In genomic region chr3:30615615-30616346, GRCh38 we compare ENCODE assay signal across 13 cellular contexts. TPM values are rescaled to one million over a fixed set of nuclear protein-coding genes. Genes with fewer than 3 reads are reported as not detected.
DNase-seq lines count a peak whose midpoint lies in the region; ATAC-seq, FAIRE-seq and TF ChIP-seq lines count a peak whose summit lies in the region.
"Had no signal": no experiment of that assay in that cellular context is flagged by ENCODE, and none has a peak within 500 bp of the region (broad histone marks: within the 10 kb centered on the region; RNA-seq: fewer than 3 reads in every experiment).

No MANE protein-coding gene starts in this region.

- H3K79me2 ChIP-seq in GM23248 (ENCODE audit: insufficient read depth), result peaks cover 100% of the 10 kb centered on the region

- TF ChIP-seq CTCF in A549 (IDR thresholded peaks at IDR 0.05), result no peak
- TF ChIP-seq CTCF in foreskin fibroblast (IDR thresholded peaks at IDR 0.05; ENCODE audit: low read depth, low read length), result no peak

- no peak overlapping the region for H4K91ac ChIP-seq in mesenchymal stem cell (ENCODE audit: low read length)

- no peak overlapping the region for H3K23ac ChIP-seq in mesenchymal stem cell (ENCODE audit: low read length in 2 of 2)

- peaks cover 2% of the 10 kb centered on the region for H3K79me1 ChIP-seq in mesenchymal stem cell (replicated peaks; ENCODE audit: low read length, poor library complexity, severe bottlenecking)

- no peak for FAIRE-seq in A549 (lab: Jason Lieb, UNC)
- FAIRE-seq: GM12892 had no signal

- H3K36me3 ChIP-seq in GM23248 (ENCODE audit: low read depth), result 0 out of 2 replicates have a peak, but pooled peaks cover 3% of the 10 kb centered on the region
- H3K36me3 ChIP-seq in adipocyte (ENCODE audit: control insufficient read depth, insufficient read depth, low read length, severe bottlenecking), result peaks cover 8% of the 10 kb centered on the region
- H3K36me3 ChIP-seq in mesenchymal stem cell (ENCODE audit: control insufficient read depth in 1 of 2, insufficient read depth in 2 of 2, low read depth in 1 of 2, low read length in 2 of 2), result peaks cover 6 to 26% of the 10 kb centered on the region in 2 experiments

- ATAC-seq in A549, result no peak

- WGBS in A549 (ENCODE audit: missing lambda C conversion rate), result 46% methylated on average over 3 of the region's 3 CpGs
- 49 to 50% methylated on average over 3 of the region's 3 CpGs for WGBS in GM23248 (ENCODE audit: low coverage in 1 of 2, low lambda C conversion rate in 2 of 2, missing lambda C conversion rate in 2 of 2), 2 experiments
- WGBS in mesenchymal stem cell, result 48% methylated on average over 2 of the region's 3 CpGs

- TF ChIP-seq RAD21 in A549 (conservative IDR thresholded peaks at IDR 0.05 in 1 of 2, IDR thresholded peaks at IDR 0.05 in 1 of 2), result no peak

- H3K27ac ChIP-seq in A549 (peak overlapping the region; percentile 13 to 54; a peak in 3 of 6 replicates), GM23248 (no peak overlapping the region), mesenchymal stem cell (ENCODE audit: low read length, poor library complexity, severe bottlenecking) (peak overlapping the region; percentile 60)

- CTCF ChIA-PET in A549 (lab: Yijun Ruan, JAX), result interaction anchor here (1.0 to 1.7 kb wide), 4 partner anchors 9 to 78 kb away, joined by 3 to 7 read pairs (median 4); no protein-coding TSS in a partner anchor

- H3K18ac ChIP-seq in mesenchymal stem cell (ENCODE audit: low read depth in 1 of 2, low read length in 2 of 2), result no peak overlapping the region

- H3K9me2 ChIP-seq in GM23248 (ENCODE audit: insufficient read depth), result no peaks in the 10 kb centered on the region

- no peak overlapping the region for H3K4ac ChIP-seq in mesenchymal stem cell (ENCODE audit: low read depth in 1 of 2, low read length in 2 of 2)

- POLR2A ChIA-PET in A549 (lab: Yijun Ruan, JAX), result no interaction called here

- H2BK120ac ChIP-seq in mesenchymal stem cell (ENCODE audit: low read depth, low read length), result no peak overlapping the region

- no peak overlapping the region for H2AK5ac ChIP-seq in mesenchymal stem cell (ENCODE audit: low read length, severe bottlenecking)

- H2AFZ ChIP-seq in GM23248 (no peak overlapping the region), mesenchymal stem cell (ENCODE audit: low read depth, low read length) (no peak overlapping the region)

- no peak overlapping the region for H3K14ac ChIP-seq in mesenchymal stem cell (ENCODE audit: low read length in 2 of 2)

- H3K4me3 ChIP-seq in A549 (no peak overlapping the region), GM23248 (0 out of 2 replicates have a peak overlapping the region, but pooled peaks have one; percentile 1), adipocyte (ENCODE audit: low read length) (peak overlapping the region; percentile 19), mesenchymal stem cell (ENCODE audit: insufficient read depth in 1 of 2, low read depth in 1 of 2, low read length in 2 of 2) (no peak overlapping the region), foreskin fibroblast (ENCODE audit: low read depth in 1 of 2, low read length in 2 of 2) (no peak overlapping the region)

- no peaks in the 10 kb centered on the region for H3K9me3 ChIP-seq in A549
- no peaks in the 10 kb centered on the region for H3K9me3 ChIP-seq in GM23248 (ENCODE audit: low read depth)
- no peaks in the 10 kb centered on the region for H3K9me3 ChIP-seq in adipocyte (ENCODE audit: control insufficient read depth, low read length)
- no peaks in the 10 kb centered on the region for H3K9me3 ChIP-seq in mesenchymal stem cell (ENCODE audit: control insufficient read depth, low read length)
- H3K9me3 ChIP-seq: Caco-2 had no signal

- H3K27me3 ChIP-seq in GM23248 (replicated peaks; ENCODE audit: insufficient read depth) (no peaks in the 10 kb centered on the region), adipocyte (replicated peaks; ENCODE audit: control insufficient read depth, insufficient read depth, low read length) (no peaks in the 10 kb centered on the region), mesenchymal stem cell (ENCODE audit: control insufficient read depth in 1 of 2, insufficient read depth in 1 of 2, low read length in 2 of 2) (no peaks in the 10 kb centered on the region)

- H3K4me2 ChIP-seq in A549, result peak overlapping the region; percentile 92
- H3K4me2 ChIP-seq in GM23248 (ENCODE audit: unreplicated experiment), result peak overlapping the region; percentile 30
- H3K4me2 ChIP-seq in mesenchymal stem cell (ENCODE audit: low read length, poor library complexity, severe bottlenecking), result no peak overlapping the region

- TF ChIP-seq POLR2A in A549 (IDR thresholded peaks at IDR 0.05; ENCODE audit: low read length), result no peak

- no peak for TF ChIP-seq EP300 in A549 (IDR thresholded peaks at IDR 0.05)

- H2BK15ac ChIP-seq in mesenchymal stem cell (ENCODE audit: low read depth, poor library complexity, severe bottlenecking), result no peak overlapping the region

- H2BK12ac ChIP-seq in mesenchymal stem cell (ENCODE audit: low read length in 2 of 2), result no peak overlapping the region

- H3K4me1 ChIP-seq in A549, result peaks cover 91% of the 10 kb centered on the region
- peaks cover 78% of the 10 kb centered on the region for H3K4me1 ChIP-seq in GM23248 (ENCODE audit: insufficient read depth)
- peaks cover 72% of the 10 kb centered on the region for H3K4me1 ChIP-seq in adipocyte (ENCODE audit: control insufficient read depth, insufficient read depth, low read length)
- peaks cover 7% of the 10 kb centered on the region for H3K4me1 ChIP-seq in mesenchymal stem cell (ENCODE audit: control insufficient read depth, insufficient read depth, low read depth, low read length)

- DNase-seq in A549 (ENCODE audit: low read depth in 1 of 2, low spot score in 1 of 2) (no peak), GM23248 (peak; percentile 30), adipocyte (ENCODE audit: low read depth) (peak; percentile 56), mesenchymal stem cell (no peak), CD1c-positive myeloid dendritic cell (ENCODE audit: extremely low spot score) (no peak), mucosa of gallbladder (ENCODE audit: low spot score) (no peak), HT-29 (ENCODE audit: low spot score) (no peak), foreskin fibroblast (no peak)
- DNase-seq: activated CD8-positive, alpha-beta memory T cell treated with anti-CD3 and anti-CD28 coated beads for 24 hours; Caco-2; caudate nucleus; NCI-H524 had no signal

- no peak overlapping the region for H4K8ac ChIP-seq in mesenchymal stem cell (ENCODE audit: low read length)

- H3K9ac ChIP-seq in GM23248 (no peak overlapping the region), adipocyte (ENCODE audit: low read length) (no peak overlapping the region), mesenchymal stem cell (ENCODE audit: low read length) (no peak overlapping the region)

- H2BK5ac ChIP-seq in mesenchymal stem cell (ENCODE audit: low read depth, low read length, poor library complexity, severe bottlenecking), result no peak overlapping the region

- peaks cover 56% of the 10 kb centered on the region for H3F3A ChIP-seq in GM23248 (ENCODE audit: insufficient read depth)

- in situ Hi-C loops in GM23248 (cut with MboI), result loop anchor here (10.0 kb wide), 1 partner anchor 411 kb away; no protein-coding TSS in a partner anchor

- peaks cover 31% of the 10 kb centered on the region for H4K20me1 ChIP-seq in GM23248 (ENCODE audit: insufficient read depth)

TF ChIP-seq in A549, 52 proteins besides CTCF, POLR2A, EP300 and RAD21:
- peak; percentile 58 to 72; a peak in 3 of 4 replicates for TF ChIP-seq CEBPB (IDR thresholded peaks at IDR 0.05)
- TF ChIP-seq MAFK (IDR thresholded peaks at IDR 0.05; ENCODE audit: partially characterized antibody), result no peak

RNA-seq across cellular contexts. Expression of gene TGFBR2, which starts 9.4 kb away (rescaled TPM):
- polyA plus RNA-seq in A549 (2011; rRNA removed), result 97.4 and 119 TPM in 2 replicates
- polyA plus RNA-seq in A549 (2012; cell fraction: cytosol; rRNA removed), result 21.5 and 26.8 TPM in 2 replicates
- polyA plus RNA-seq in A549 (2012; cell fraction: nucleus; rRNA removed), result 20.0 and 20.1 TPM in 2 replicates
- 47.0 to 57.8 TPM (median 48.5 TPM) in 3 replicates for polyA plus RNA-seq in A549 (2017; fragmentation: RNase III; extraction: RNeasy Plus Mini Kit Qiagen cat#74134 plus additional on column Dnase treatment)
- polyA minus RNA-seq in A549 (2011; rRNA and poly(A)+ RNA removed), result 103 and 115 TPM in 2 replicates
- total RNA-seq in GM23248 (2014; rRNA removed; shearing (Covaris generic)), result 179 and 188 TPM in 2 replicates
- polyA plus RNA-seq in GM23248 (2016; fragmentation: Nextera tagmentation; extraction: Ambion mirVana), result 134 and 135 TPM in 2 replicates
- polyA plus RNA-seq in mesenchymal stem cell (2013, experiment 1 of 2), result 195 TPM
- polyA plus RNA-seq in mesenchymal stem cell (2013, experiment 2 of 2), result 202 TPM
- total RNA-seq in mucosa of gallbladder, result 144 TPM
- total RNA-seq in HT-29 (2014; rRNA removed; shearing (Covaris generic)), result 42.2 and 42.9 TPM in 2 replicates

Comparison
In these comparisons a context has a peak if more than half of its experiments do, and no peak if none do; other contexts are left out.
1. DNase-seq: peak in GM23248 (single experiment) and adipocyte (single experiment); none in A549 (0 of 2), mesenchymal stem cell (single experiment), CD1c-positive myeloid dendritic cell (single experiment), mucosa of gallbladder (single experiment), HT-29 (single experiment) and foreskin fibroblast (0 of 2).
2. H3K4me3 ChIP-seq: peak in GM23248 (single experiment) and adipocyte (single experiment); none in A549 (single experiment), mesenchymal stem cell (0 of 2) and foreskin fibroblast (0 of 2).